27 cellular contexts compared by ENCODE assay signal in genomic region chr10:28008054-28008453, GRCh38. TPM values are rescaled to one million over a fixed set of nuclear protein-coding genes. Genes with fewer than 3 reads are reported as not detected.
"Had no signal": no experiment of that assay in that cellular context is flagged by ENCODE, and none has a peak within 500 bp of the region (broad histone marks: within the 10 kb centered on the region; RNA-seq: fewer than 3 reads in every experiment).

No MANE protein-coding gene starts in this region.

- ATAC-seq: activated CD8-positive, alpha-beta memory T cell treated with anti-CD3 and anti-CD28 coated beads, Interleukin-2, amount 10 ng/mL, durations not matched to agents 7 days and 5 days; activated naive CD4-positive, alpha-beta T cell treated with anti-CD3 and anti-CD28 coated beads, Interleukin-2, amount 50 U/mL, for 72 hours; activated naive CD8-positive, alpha-beta T cell treated with anti-CD3 and anti-CD28 coated beads, Interleukin-2, amount 50 U/mL, for 24 hours; Panc1; Right ventricle myocardium inferior; T-cell; WTC11 had no signal

- DNase-seq: activated CD4-positive, alpha-beta T cell treated with anti-CD3 and anti-CD28 coated beads for 48 hours; activated CD4-positive, alpha-beta T cell treated with anti-CD3 and anti-CD28 coated beads, Interleukin-2, amount 50 U/mL, for 4 hours; activated CD4-positive, CD25-positive, alpha-beta regulatory T cell treated with anti-CD3 and anti-CD28 coated beads, Interleukin-2, amount 50 U/mL, for 72 hours; activated CD8-positive, alpha-beta memory T cell treated with anti-CD3 and anti-CD28 coated beads, Interleukin-2, amount 10 ng/mL, durations not matched to agents 7 days and 5 days; activated effector memory CD4-positive, alpha-beta T cell treated with Interleukin-2 at 50 U/mL for 16 hours; activated naive CD4-positive, alpha-beta T cell; activated naive CD8-positive, alpha-beta T cell treated with anti-CD3 and anti-CD28 coated beads, Interleukin-2, amount 50 U/mL, for 24 hours; activated T-cell treated with anti-CD3 and anti-CD28 coated beads, Interleukin-2, amount 50 U/mL, for 24 hours; amniotic stem cell; Karpas-422; NCI-H1417; NCI-H1930; NCI-H2171; NCI-H345; NCI-H510A; NCI-H526 treated with DMSO at 0.1 percent for 48 hours; NCI-H82; RPMI8226; T-cell; T-helper 2 cell had no signal

- FAIRE-seq: astrocyte had no signal

RNA-seq across cellular contexts. Expression of gene ODAD2, which starts 9.2 kb away (rescaled TPM):
- total RNA-seq: activated CD8-positive, alpha-beta memory T cell treated with anti-CD3 and anti-CD28 coated beads, Interleukin-2, amount 10 ng/mL, durations not matched to agents 7 days and 5 days; activated T-helper 1 cell treated with anti-CD3 and anti-CD28 coated beads, Interleukin-12 subunit alpha, Interleukin-12 subunit beta, Interleukin-2, Interleukin-4 antibody, amounts not matched to agents 30 ng/mL and 10 ng/mL and 1 ng/mL, durations not matched to agents 14 hours and 24 hours and 36 hours; OCI-LY7; Right ventricle myocardium inferior had no signal
